In the genomic region with DNA sequence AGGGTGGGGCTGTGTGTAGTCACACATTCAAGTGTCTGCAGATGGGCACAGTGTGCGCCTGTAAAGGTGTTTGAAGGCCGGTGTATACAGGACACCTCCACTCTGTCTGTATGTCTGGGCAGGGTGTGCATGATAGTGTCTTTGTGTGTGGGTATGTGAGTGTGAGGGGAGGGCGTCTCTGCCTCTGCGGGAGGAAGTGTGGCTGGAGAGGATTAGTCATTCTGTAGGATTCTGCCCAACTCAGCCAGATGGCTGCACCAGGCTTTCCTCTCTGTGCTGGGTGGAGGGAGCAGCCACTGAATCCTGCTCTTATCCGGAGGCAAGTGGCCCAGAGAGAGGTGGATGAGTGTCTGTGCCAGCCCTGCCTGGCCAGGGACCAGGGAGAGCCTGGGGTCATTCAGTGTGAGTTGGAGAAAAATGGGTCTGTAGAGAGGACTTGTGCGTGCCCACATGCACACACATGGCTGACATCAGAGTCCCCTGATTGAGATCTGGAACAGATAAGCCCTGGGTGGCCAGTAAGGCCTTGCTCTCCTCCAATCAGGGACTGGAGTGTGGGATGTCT, we compare ENCODE assay signal across 8 cellular contexts. TPM values are rescaled to one million over a fixed set of nuclear protein-coding genes. Genes with fewer than 3 reads are reported as not detected.
DNase-seq lines count a peak whose midpoint lies in the region; ATAC-seq and TF ChIP-seq lines count a peak whose summit lies in the region.

No MANE protein-coding gene starts in this region.

- CTCF ChIA-PET in WTC11 (lab: Charles Lee), result interaction anchor here (1.0 to 6.9 kb wide), 14 partner anchors 9 to 182 kb away, joined by 3 to 219 read pairs (median 33); partner anchors contain the start of genes KAZALD1, LZTS2 and SEMA4G

- TF ChIP-seq CTCF in WTC11 (IDR thresholded peaks at IDR 0.05) (no peak), choroid plexus epithelial cell (conservative IDR thresholded peaks at IDR 0.05; ENCODE audit: low read depth, low read length) (no peak), left lung (IDR thresholded peaks at IDR 0.05) (no peak)

- TF ChIP-seq EP300 in Ishikawa (IDR thresholded peaks at IDR 0.05; ENCODE audit: borderline replicate concordance), result no peak

- intact Hi-C loops in left lung (cut with DNase I), result no loop called here

- peaks cover 64% of the 10 kb centered on the region for H3K27me3 Mint-ChIP-seq in WTC11 (ENCODE audit: low read depth)

- no peaks in the 10 kb centered on the region for H3K36me3 Mint-ChIP-seq in WTC11

- peaks cover 0 to 34% of the 10 kb centered on the region in 2 donors for H3K36me3 ChIP-seq in left lung

- peaks cover 4 to 21% of the 10 kb centered on the region in 2 donors for H3K27me3 ChIP-seq in left lung

- no peaks in the 10 kb centered on the region for H3K9me3 Mint-ChIP-seq in WTC11

- peak overlapping the region; percentile 93 to 95 for H3K27ac ChIP-seq in left lung

- H3K4me3 Mint-ChIP-seq in WTC11, result peak overlapping the region; percentile 75

- peaks cover 26% of the 10 kb centered on the region for H3K4me1 Mint-ChIP-seq in WTC11

- DNase-seq in EL, result peak; percentile 95
- DNase-seq in WTC11 (ENCODE audit: low spot score), result no peak
- peak; percentile 88 for DNase-seq in choroid plexus epithelial cell (ENCODE audit: low read depth)
- DNase-seq in left lung, result peak in 1 of 2 donors; percentile 82
- peak; percentile 59 for DNase-seq in stimulated activated CD4-positive, alpha-beta T cell treated with anti-CD3 and anti-CD28 coated beads, Interleukin-2, amount 100 ng/mL, for 4 hours (ENCODE audit: low read depth)
- no peak for DNase-seq in NCI-H1105 (lab: John Stamatoyannopoulos, UW)

- peaks cover 6 to 25% of the 10 kb centered on the region in 2 donors for H3K4me1 ChIP-seq in left lung

- TF ChIP-seq RAD21 in Ishikawa (IDR thresholded peaks at IDR 0.05; ENCODE audit: low read depth), result no peak

- POLR2A ChIA-PET in WTC11 (lab: Charles Lee), result no interaction called here

- no peaks in the 10 kb centered on the region for H3K9me3 ChIP-seq in left lung

- ATAC-seq in WTC11 (no peak), left lung (peak; percentile 72), HG02884 (IDR thresholded peaks at IDR 0.05; ENCODE audit: unreplicated experiment) (no peak)

- peak overlapping the region; percentile 80 for H3K4me3 ChIP-seq in choroid plexus epithelial cell (ENCODE audit: low read depth, low read length)
- H3K4me3 ChIP-seq in left lung, result peak overlapping the region; percentile 60 to 65

- H3K27ac Mint-ChIP-seq in WTC11, result no peak overlapping the region

TF ChIP-seq in Ishikawa, 13 proteins besides CTCF, POLR2A, EP300 and RAD21:
- no peak for TF ChIP-seq TAF1 (IDR thresholded peaks at IDR 0.05; ENCODE audit: low read depth)
- peak; percentile 41 for TF ChIP-seq TEAD4 (IDR thresholded peaks at IDR 0.05)
- TF ChIP-seq, protein P1, sequence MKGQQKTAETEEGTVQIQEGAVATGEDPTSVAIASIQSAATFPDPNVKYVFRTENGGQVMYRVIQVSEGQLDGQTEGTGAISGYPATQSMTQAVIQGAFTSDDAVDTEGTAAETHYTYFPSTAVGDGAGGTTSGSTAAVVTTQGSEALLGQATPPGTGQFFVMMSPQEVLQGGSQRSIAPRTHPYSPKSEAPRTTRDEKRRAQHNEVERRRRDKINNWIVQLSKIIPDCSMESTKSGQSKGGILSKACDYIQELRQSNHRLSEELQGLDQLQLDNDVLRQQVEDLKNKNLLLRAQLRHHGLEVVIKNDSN (IDR thresholded peaks at IDR 0.05), result no peak
- TF ChIP-seq NFIC (IDR thresholded peaks at IDR 0.05), result no peak
- TF ChIP-seq YY1 (IDR thresholded peaks at IDR 0.05; ENCODE audit: low read depth), result no peak
- no peak for TF ChIP-seq EGR1 (IDR thresholded peaks at IDR 0.05)
- no peak for TF ChIP-seq CREB1 (IDR thresholded peaks at IDR 0.05; ENCODE audit: low read depth)
- TF ChIP-seq ZBTB7A (IDR thresholded peaks at IDR 0.05; ENCODE audit: low read depth), result no peak

TF ChIP-seq in WTC11, 78 proteins besides CTCF, POLR2A, EP300 and RAD21:
- TF ChIP-seq ZNF532 (CRISPR knock-in tag; IDR thresholded peaks at IDR 0.05; ENCODE audit: borderline replicate concordance) (no peak), ZNF317 (CRISPR knock-in tag; IDR thresholded peaks at IDR 0.05; ENCODE audit: borderline replicate concordance, low read depth) (no peak)

RNA-seq across cellular contexts. Expression of gene SFXN3, which starts 1.7 kb away (rescaled TPM):
- total RNA-seq in WTC11 (2021), result 2.5 to 5.6 TPM (median 3.2 TPM) in 3 replicates
- total RNA-seq in left lung, result 10 to 100 TPM; 67.2 to 79.0 TPM

RNA-seq across cellular contexts. Expression of gene PDZD7, which starts 1.8 kb away (rescaled TPM):
- total RNA-seq in WTC11 (2021), result 1.9 to 2.7 TPM (median 2.6 TPM) in 3 replicates
- total RNA-seq in left lung, result under 1 TPM; 0.58 to 0.96 TPM

RNA-seq across cellular contexts. Expression of gene KAZALD1, which starts 29.1 kb away (rescaled TPM):
- total RNA-seq in WTC11 (2021), result 9.6 to 19.2 TPM (median 10.2 TPM) in 3 replicates
- 10 to 100 TPM in 1 of 2 donors, 1 to 10 TPM in 1; 7.1 to 12.0 TPM for total RNA-seq in left lung

RNA-seq across cellular contexts. Expression of gene LZTS2, which starts 33.1 kb away (rescaled TPM):
- total RNA-seq in WTC11 (2021) (84.6 to 93.1 TPM (median 91.1 TPM) in 3 replicates), left lung (10 to 100 TPM; 47.6 to 48.6 TPM)

RNA-seq across cellular contexts. Expression of gene TWNK, which starts 45.4 kb away (rescaled TPM):
- total RNA-seq in WTC11 (2021) (24.5 to 28.2 TPM (median 26.2 TPM) in 3 replicates), left lung (1 to 10 TPM; 3.4 to 6.6 TPM)

Comparison
In these comparisons a context has a peak if more than half of its experiments do, and no peak if none do; other contexts are left out.
1. DNase-seq: peak in EL (single experiment), choroid plexus epithelial cell (single experiment) and stimulated activated CD4-positive, alpha-beta T cell treated with anti-CD3 and anti-CD28 coated beads, Interleukin-2, amount 100 ng/mL, for 4 hours (single experiment); none in WTC11 (single experiment) and NCI-H1105 (single experiment).
2. RNA of gene SFXN3, which starts 1.7 kb away (total RNA-seq): 67.2 to 79.0 TPM in left lung; 2.5 to 5.6 TPM in WTC11; every median in the first group is over 10 times any median in the second.